ENCODE assay signal across 8 cellular contexts in genomic region chr11:120337896-120338840, GRCh38. TPM values are rescaled to one million over a fixed set of nuclear protein-coding genes. Genes with fewer than 3 reads are reported as not detected.
DNase-seq lines count a peak whose midpoint lies in the region; ATAC-seq and TF ChIP-seq lines count a peak whose summit lies in the region.

No MANE protein-coding gene starts in this region.

- H3K9ac ChIP-seq in SU-DHL-6 (ENCODE audit: low read length) (no peak overlapping the region), fibroblast of lung (ENCODE audit: insufficient read depth, low read length) (peak overlapping the region; percentile 96)

- H3F3A ChIP-seq in SU-DHL-6 (ENCODE audit: insufficient read depth): peaks cover 16% of the 10 kb centered on the region

- no peak overlapping the region for H2AFZ ChIP-seq in SU-DHL-6 (ENCODE audit: low read depth, low read length, severe bottlenecking)
- no peak overlapping the region for H2AFZ ChIP-seq in fibroblast of lung (ENCODE audit: low read length)

- H3K4me2 ChIP-seq in SU-DHL-6 (ENCODE audit: low read depth, low read length, poor library complexity, severe bottlenecking) (peak overlapping the region; percentile 96), fibroblast of lung (ENCODE audit: extremely low read depth, insufficient read depth, low read length) (peak overlapping the region; percentile 99)

- H3K27ac ChIP-seq in SU-DHL-6 (ENCODE audit: low read depth, low read length) (no peak overlapping the region), fibroblast of lung (ENCODE audit: insufficient read depth, low read length) (peak overlapping the region; percentile 95), gastrocnemius medialis (peak overlapping the region; percentile 97 to 99 (median 98))

- H3K9me3 Mint-ChIP-seq in activated CD4-positive, alpha-beta T cell treated with anti-CD3 and anti-CD28 coated beads, Interleukin-2, amount 10 ng/mL, durations not matched to agents 7 days and 5 days: peaks cover 3% of the 10 kb centered on the region

- H3K27me3 ChIP-seq in SU-DHL-6 (ENCODE audit: low read length): no peaks in the 10 kb centered on the region
- no peaks in the 10 kb centered on the region for H3K27me3 ChIP-seq in fibroblast of lung (ENCODE audit: control insufficient read depth, insufficient read depth, low read length)
- H3K27me3 ChIP-seq in gastrocnemius medialis: no peaks in the 10 kb centered on the region

- no peaks in the 10 kb centered on the region for H3K9me2 ChIP-seq in SU-DHL-6 (replicated peaks; ENCODE audit: insufficient read depth, low read length)

- peaks cover 65% of the 10 kb centered on the region for H3K27me3 Mint-ChIP-seq in activated CD4-positive, alpha-beta T cell treated with anti-CD3 and anti-CD28 coated beads, Interleukin-2, amount 10 ng/mL, durations not matched to agents 7 days and 5 days

- no peak for TF ChIP-seq POLR2A in gastrocnemius medialis (IDR thresholded peaks at IDR 0.05)

- H3K79me2 ChIP-seq in SU-DHL-6 (ENCODE audit: insufficient read depth, low read length) (no peaks in the 10 kb centered on the region), fibroblast of lung (ENCODE audit: control insufficient read depth, insufficient read depth, low read length) (peaks cover 66% of the 10 kb centered on the region)

- no peaks in the 10 kb centered on the region for H3K36me3 Mint-ChIP-seq in activated CD4-positive, alpha-beta T cell treated with anti-CD3 and anti-CD28 coated beads, Interleukin-2, amount 10 ng/mL, durations not matched to agents 7 days and 5 days (ENCODE audit: low read depth)

- CTCF ChIA-PET in activated CD4-positive, alpha-beta T cell treated with anti-CD3 and anti-CD28 coated beads, Interleukin-2, amount 10 ng/mL, durations not matched to agents 7 days and 5 days (lab: Charles Lee): interaction anchor here (0.8 kb wide), 1 partner anchor 103 kb away, joined by 3 read pairs; no protein-coding TSS in a partner anchor

- peak overlapping the region; percentile 82 for H3K4me3 Mint-ChIP-seq in activated CD4-positive, alpha-beta T cell treated with anti-CD3 and anti-CD28 coated beads, Interleukin-2, amount 10 ng/mL, durations not matched to agents 7 days and 5 days

- H3K4me1 Mint-ChIP-seq in activated CD4-positive, alpha-beta T cell treated with anti-CD3 and anti-CD28 coated beads, Interleukin-2, amount 10 ng/mL, durations not matched to agents 7 days and 5 days: peaks cover 35% of the 10 kb centered on the region

- no peak for DNase-seq in activated CD4-positive, alpha-beta T cell treated with anti-CD3 and anti-CD28 coated beads, Interleukin-2, amount 10 ng/mL, durations not matched to agents 7 days and 5 days
- no peak for DNase-seq in activated CD4-positive, alpha-beta T cell treated with anti-CD3 and anti-CD28 coated beads for 1 hour
- peak in 1 of 2 donors; percentile 51 for DNase-seq in fibroblast of lung (ENCODE audit: low read depth in 2 of 2)
- DNase-seq in gastrocnemius medialis: no peak
- DNase-seq in middle frontal gyrus (ENCODE audit: extremely low spot score, low spot score): no peak
- no peak for DNase-seq in stimulated activated naive CD4-positive, alpha-beta T cell treated with Interleukin-2 at 50 U/mL for 16 hours (lab: John Stamatoyannopoulos, UW)
- DNase-seq in activated CD8-positive, alpha-beta memory T cell treated with anti-CD3 and anti-CD28 coated beads, Interleukin-2, amount 50 U/mL, for 48 hours: no peak

- in situ Hi-C loops in gastrocnemius medialis (cut with MboI; ENCODE audit: low sequenced_read_pairs in 4 of 4): loop anchor here in 2 of 4 donors (25.0 kb wide), 1 partner anchor 99 kb away; no protein-coding TSS in a partner anchor

- TF ChIP-seq CTCF in SU-DHL-6 (IDR thresholded peaks at IDR 0.05; ENCODE audit: insufficient read depth, low read length, poor library complexity, severe bottlenecking) (no peak), fibroblast of lung (conservative IDR thresholded peaks at IDR 0.05 in 1 of 2, IDR thresholded peaks at IDR 0.05 in 1 of 2; ENCODE audit: low read depth in 1 of 2, low read length in 2 of 2) (no peak), gastrocnemius medialis (IDR thresholded peaks at IDR 0.05 in 4 of 5, conservative IDR thresholded peaks at IDR 0.05 in 1 of 5) (no peak)

- ATAC-seq in gastrocnemius medialis: no peak

- H3K4me3 ChIP-seq in SU-DHL-6 (ENCODE audit: insufficient read depth, low read length, poor library complexity, severe bottlenecking) (peak overlapping the region; percentile 88), fibroblast of lung (replicated peaks in 1 of 4; ENCODE audit: control extremely low read depth in 1 of 4, insufficient read depth in 1 of 4, low read depth in 3 of 4, low read length in 4 of 4) (peak overlapping the region; percentile 79 to 99 (median 96)), gastrocnemius medialis (peak overlapping the region; percentile 81 to 96 (median 90))

- intact Hi-C loops in gastrocnemius medialis (cut with DNase I; ENCODE audit: low total_unique reads): loop anchor here (2.0 kb wide), 2 partner anchors 55 to 63 kb away; no protein-coding TSS in a partner anchor

- no peak overlapping the region for H3K27ac Mint-ChIP-seq in activated CD4-positive, alpha-beta T cell treated with anti-CD3 and anti-CD28 coated beads, Interleukin-2, amount 10 ng/mL, durations not matched to agents 7 days and 5 days

- H3K36me3 ChIP-seq in SU-DHL-6 (ENCODE audit: low read length) (no peaks in the 10 kb centered on the region), fibroblast of lung (ENCODE audit: control insufficient read depth, insufficient read depth, low read length) (no peaks in the 10 kb centered on the region), gastrocnemius medialis (no peaks in the 10 kb centered on the region)

- H4K20me1 ChIP-seq in SU-DHL-6 (ENCODE audit: low read depth, low read length) (peaks cover 42% of the 10 kb centered on the region), fibroblast of lung (ENCODE audit: control insufficient read depth, extremely low read depth, insufficient read depth, low read length) (peaks cover 6% of the 10 kb centered on the region)

- POLR2A ChIA-PET in activated CD4-positive, alpha-beta T cell treated with anti-CD3 and anti-CD28 coated beads, Interleukin-2, amount 10 ng/mL, durations not matched to agents 7 days and 5 days (lab: Charles Lee): no interaction called here

- H3K9me3 ChIP-seq in SU-DHL-6 (ENCODE audit: insufficient read depth, low read length): no peaks in the 10 kb centered on the region
- no peaks in the 10 kb centered on the region for H3K9me3 ChIP-seq in fibroblast of lung (ENCODE audit: control insufficient read depth, insufficient read depth, low read depth, low read length)
- no peaks in the 10 kb centered on the region for H3K9me3 ChIP-seq in gastrocnemius medialis

- H3K4me1 ChIP-seq in fibroblast of lung (ENCODE audit: control insufficient read depth, extremely low read depth, insufficient read depth, low read length): peaks cover 7% of the 10 kb centered on the region
- H3K4me1 ChIP-seq in gastrocnemius medialis: peaks cover 45 to 54% of the 10 kb centered on the region in 2 donors

RNA-seq across cellular contexts. Expression of gene ARHGEF12, which starts 2.0 kb away (rescaled TPM):
- total RNA-seq in activated CD4-positive, alpha-beta T cell treated with anti-CD3 and anti-CD28 coated beads, Interleukin-2, amount 10 ng/mL, durations not matched to agents 7 days and 5 days: 1 to 10 TPM; 8.1 to 9.2 TPM
- total RNA-seq in fibroblast of lung (107 and 141 TPM in 2 replicates), gastrocnemius medialis (10 to 100 TPM; 52.9 to 77.3 (median 61.4) TPM)
- polyA plus RNA-seq in fibroblast of lung: 52.7 and 63.1 TPM in 2 replicates
- 46.9 and 58.5 TPM in 2 replicates for polyA plus RNA-seq in fibroblast of lung (2012)
- polyA minus RNA-seq in fibroblast of lung (ENCODE audit: low replicate concordance): 46.8 and 57.9 TPM in 2 replicates

RNA-seq across cellular contexts. Expression of gene TLCD5, which starts 13.1 kb away (rescaled TPM):
- under 1 TPM; 0.19 to 0.42 TPM for total RNA-seq in activated CD4-positive, alpha-beta T cell treated with anti-CD3 and anti-CD28 coated beads, Interleukin-2, amount 10 ng/mL, durations not matched to agents 7 days and 5 days
- total RNA-seq in fibroblast of lung: 9.8 and 13.2 TPM in 2 replicates
- 12.1 and 17.0 TPM in 2 replicates for polyA plus RNA-seq in fibroblast of lung
- 9.3 and 12.0 TPM in 2 replicates for polyA plus RNA-seq in fibroblast of lung (2012)
- polyA minus RNA-seq in fibroblast of lung (ENCODE audit: low replicate concordance): 5.3 and 8.6 TPM in 2 replicates
- total RNA-seq in gastrocnemius medialis: 1 to 10 TPM in 1 of 4 donors, under 1 TPM in 3; 0.27 to 1.0 (median 0.70) TPM

Comparison
In these comparisons a context has a peak if more than half of its experiments do, and no peak if none do; other contexts are left out.
1. RNA of gene ARHGEF12, which starts 2.0 kb away (total RNA-seq): 107 to 141 TPM in fibroblast of lung and 52.9 to 77.3 TPM in gastrocnemius medialis; 8.1 to 9.2 TPM in activated CD4-positive, alpha-beta T cell treated with anti-CD3 and anti-CD28 coated beads, Interleukin-2, amount 10 ng/mL, durations not matched to agents 7 days and 5 days; every median in the first group is over 4 times any median in the second.
2. Peak in every context shown above with its lines, with median percentiles within 50 percentile points of each other: H3K4me3 ChIP-seq.